In the genomic region with DNA sequence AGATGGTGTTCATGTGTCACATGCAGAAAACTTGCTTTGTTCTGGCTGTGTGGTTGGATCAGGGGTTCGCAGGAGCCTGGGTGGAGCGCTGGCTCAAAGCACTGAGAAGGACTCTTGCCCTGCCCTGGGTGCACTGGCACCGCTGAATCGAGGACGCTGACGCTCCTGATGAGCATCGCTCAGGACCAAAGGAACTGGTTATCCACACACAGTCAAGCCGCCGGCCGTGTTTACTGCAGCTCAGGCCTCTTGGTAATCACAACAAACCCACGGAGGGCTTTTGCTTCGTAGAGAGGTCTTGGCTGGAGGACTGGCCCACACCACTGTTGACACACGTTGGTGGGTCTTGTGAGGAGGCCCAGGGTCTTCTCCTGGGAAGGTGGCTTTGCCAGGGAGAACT, we compare ENCODE assay signal across 27 cellular contexts.
"Had no signal": no experiment of that assay in that cellular context is flagged by ENCODE, and none has a peak within 500 bp of the region (broad histone marks: within the 10 kb centered on the region; RNA-seq: fewer than 3 reads in every experiment).

No MANE protein-coding gene starts in this region.

- H3K36me3 ChIP-seq: stomach, suprapubic skin, thoracic aorta, thyroid gland, tibial artery, tibial nerve, transverse colon, upper lobe of left lung, upper lobe of right lung, uterus, vagina had no signal

- H3K4me3 ChIP-seq: stomach, suprapubic skin, testis, thoracic aorta, thyroid gland, tibial artery, tibial nerve, transverse colon, upper lobe of left lung, upper lobe of right lung, uterus, vagina had no signal

- ATAC-seq: stimulated activated effector memory CD8-positive, alpha-beta T cell treated with anti-CD3 and anti-CD28 coated beads, Interleukin-12 subunit alpha, Interleukin-12 subunit beta, amount 100 ng/mL, for 72 hours; stimulated activated memory B cell treated with anti-CD40 and anti-IgM and Interleukin-4, amounts not matched to agents 10 μg/mL and 1 μg/mL and 100 μg/mL, for 72 hours; stimulated activated naive B cell treated with anti-CD40 and anti-IgM and Interleukin-4, amounts not matched to agents 10 μg/mL and 1 μg/mL and 100 μg/mL, for 72 hours; stimulated activated naive CD8-positive, alpha-beta T cell treated with anti-CD3 and anti-CD28 coated beads, Interleukin-15, amount 100 ng/mL, for 72 hours; stimulated activated naive CD8-positive, alpha-beta T cell treated with anti-CD3 and anti-CD28 coated beads, Interleukin-15, Interleukin-2, amounts not matched to agents 100 U/mL and 50 U/mL, for 24 hours; upper lobe of right lung had no signal

- H3K4me1 ChIP-seq: stomach, suprapubic skin, testis, thyroid gland, tibial artery, tibial nerve, transverse colon, upper lobe of left lung, upper lobe of right lung, uterus, vagina had no signal

- H3K9me3 ChIP-seq: suprapubic skin, testis, thoracic aorta, thyroid gland, tibial artery, transverse colon, upper lobe of right lung, uterus, vagina had no signal

- FAIRE-seq: urothelium cell line had no signal

- DNase-seq: stimulated activated CD4-positive, alpha-beta T cell treated with anti-CD3 and anti-CD28 coated beads, Interleukin-2, amount 100 ng/mL, for 48 hours; stimulated activated CD4-positive, alpha-beta T cell treated with anti-CD3 and anti-CD28 coated beads, Interleukin-4, amount 100 ng/mL, for 1 hour; stimulated activated CD4-positive, alpha-beta T cell treated with anti-CD3 and anti-CD28 coated beads, Interleukin-4, amount 100 ng/mL, for 24 hours; stimulated activated CD4-positive, alpha-beta T cell treated with anti-CD3 and anti-CD28 coated beads, Interleukin-4, amount 100 ng/mL, for 4 hours; stimulated activated CD8-positive, alpha-beta memory T cell treated with anti-CD3 and anti-CD28 coated beads, Interleukin-4, amount 100 ng/mL, for 48 hours; stimulated activated naive B cell treated with anti-CD40 and anti-IgM and Interleukin-4, amounts not matched to agents 10 μg/mL and 1 μg/mL and 100 μg/mL, for 72 hours; stimulated activated naive CD4-positive, alpha-beta T cell; stimulated activated naive CD4-positive, alpha-beta T cell treated with Interleukin-2 at 50 U/mL for 16 hours; stimulated activated naive CD8-positive, alpha-beta T cell treated with anti-CD3 and anti-CD28 coated beads, Interleukin-15, amount 100 ng/mL, for 72 hours; stimulated activated naive CD8-positive, alpha-beta T cell treated with anti-CD3 and anti-CD28 coated beads, Interleukin-15, Interleukin-2, amounts not matched to agents 100 U/mL and 50 U/mL, for 24 hours; stomach; substantia nigra; testis; thyroid gland; tibial artery; transverse colon; trophoblast cell; upper lobe of right lung; uterus had no signal

- H3K27ac ChIP-seq: stomach, suprapubic skin, testis, thoracic aorta, thyroid gland, tibial artery, tibial nerve, transverse colon, upper lobe of left lung, upper lobe of right lung, uterus, vagina had no signal

- H3K27me3 ChIP-seq: stomach, testis, thyroid gland, tibial artery, tibial nerve, transverse colon, upper lobe of left lung, upper lobe of right lung, uterus, vagina had no signal
